Comparison of ENCODE assay signal across 18 cellular contexts in genomic region chr11:69983897-69984438, GRCh38.
DNase-seq lines count a peak whose midpoint lies in the region; ATAC-seq, FAIRE-seq and TF ChIP-seq lines count a peak whose summit lies in the region.
"Had no signal": no experiment of that assay in that cellular context is flagged by ENCODE, and none has a peak within 500 bp of the region (broad histone marks: within the 10 kb centered on the region; RNA-seq: fewer than 3 reads in every experiment).

No MANE protein-coding gene starts in this region.

- ATAC-seq in WTC11: no peak
- no peak for ATAC-seq in thoracic aorta (ENCODE audit: insufficient number of reproducible peaks, low FRiP score, low read depth)
- no peak for ATAC-seq in HG02798 (IDR thresholded peaks at IDR 0.05; ENCODE audit: poor library complexity, unreplicated experiment)

- no peak for FAIRE-seq in H54 (lab: Jason Lieb, UNC)
- FAIRE-seq: HTR-8/SVneo had no signal

- DNase-seq in WTC11 (ENCODE audit: low spot score) (no peak), thoracic aorta (ENCODE audit: low spot score) (no peak), H54 (ENCODE audit: insufficient read length, low spot score) (no peak), GM19238 (ENCODE audit: insufficient read length, low spot score) (no peak)
- no peak for DNase-seq in effector CD4-positive, alpha-beta T cell
- DNase-seq: BE2C; CD8-positive, alpha-beta memory T cell; DND-41; GF-D8; NCI-H1417; NCI-H1930; NCI-H2171 treated with DMSO at 0.1 percent for 48 hours; NCI-H510A treated with DMSO at 0.1 percent for 48 hours had no signal

- POLR2A ChIA-PET in WTC11 (lab: Charles Lee): no interaction called here

- H3K9ac ChIP-seq in HUES48 (ENCODE audit: low read depth, low read length) (no peak overlapping the region), iPS-18a (ENCODE audit: low read length) (no peak overlapping the region)
- H3K9ac ChIP-seq: KMS-11 had no signal

- CTCF ChIA-PET in WTC11 (lab: Charles Lee): interaction anchor here (0.5 to 2.9 kb wide), 10 partner anchors 17 to 208 kb away, joined by 3 to 9 read pairs (median 6); no protein-coding TSS in a partner anchor

- TF ChIP-seq CTCF in WTC11 (IDR thresholded peaks at IDR 0.05) (no peak), thoracic aorta (IDR thresholded peaks at IDR 0.05) (no peak)

- H3K27ac Mint-ChIP-seq in WTC11: no peak overlapping the region
- H3K27ac Mint-ChIP-seq: CD8-positive, alpha-beta memory T cell had no signal

- H3K4me1 Mint-ChIP-seq in WTC11: peaks cover 54% of the 10 kb centered on the region
- H3K4me1 Mint-ChIP-seq: CD8-positive, alpha-beta memory T cell had no signal

- peaks cover 59% of the 10 kb centered on the region for H3K27me3 Mint-ChIP-seq in WTC11 (ENCODE audit: low read depth)

- H3K27me3 ChIP-seq in HUES48 (ENCODE audit: control insufficient read depth, insufficient read depth, low read length): peaks cover 60% of the 10 kb centered on the region
- H3K27me3 ChIP-seq in iPS-18a (ENCODE audit: control insufficient read depth, insufficient read depth, low read length): peaks cover 59% of the 10 kb centered on the region
- H3K27me3 ChIP-seq in thoracic aorta (replicated peaks; ENCODE audit: insufficient read depth): no peaks in the 10 kb centered on the region

- H3K27ac ChIP-seq in HUES48 (ENCODE audit: low read depth, low read length) (no peak overlapping the region), iPS-18a (ENCODE audit: low read length) (no peak overlapping the region), thoracic aorta (peak overlapping the region; percentile 92 to 96)
- H3K27ac ChIP-seq: KMS-11 had no signal

- TF ChIP-seq POLR2A in H54 (IDR thresholded peaks at IDR 0.05; ENCODE audit: low read depth, low read length): no peak

- no peaks in the 10 kb centered on the region for H3K9me3 Mint-ChIP-seq in WTC11
- H3K9me3 Mint-ChIP-seq: CD8-positive, alpha-beta memory T cell had no signal

- H3K36me3 ChIP-seq in HUES48 (ENCODE audit: control insufficient read depth, insufficient read depth, low read length) (no peaks in the 10 kb centered on the region), iPS-18a (ENCODE audit: control insufficient read depth, low read depth, low read length) (no peaks in the 10 kb centered on the region), thoracic aorta (no peaks in the 10 kb centered on the region)
- H3K36me3 ChIP-seq: BE2C had no signal

- H3K4me3 Mint-ChIP-seq in WTC11: peak overlapping the region; percentile 64
- H3K4me3 Mint-ChIP-seq: CD8-positive, alpha-beta memory T cell had no signal

- no peaks in the 10 kb centered on the region for H3K36me3 Mint-ChIP-seq in WTC11
- H3K36me3 Mint-ChIP-seq: CD8-positive, alpha-beta memory T cell had no signal

- H3K9me3 ChIP-seq in HUES48 (ENCODE audit: control insufficient read depth, insufficient read depth, low read length) (no peaks in the 10 kb centered on the region), iPS-18a (ENCODE audit: control insufficient read depth, low read depth, low read length) (no peaks in the 10 kb centered on the region), thoracic aorta (no peaks in the 10 kb centered on the region)
- H3K9me3 ChIP-seq: BE2C had no signal

- H3K4me3 ChIP-seq in HUES48 (ENCODE audit: low read depth, low read length) (0 out of 2 replicates have a peak overlapping the region, but pooled peaks have one; percentile 64), iPS-18a (ENCODE audit: low read length) (peak overlapping the region; percentile 51), thoracic aorta (peak overlapping the region; percentile 38)

- H3K4me1 ChIP-seq in HUES48 (ENCODE audit: control insufficient read depth, insufficient read depth, low read length): peaks cover 38% of the 10 kb centered on the region
- H3K4me1 ChIP-seq in iPS-18a (ENCODE audit: control insufficient read depth, low read depth, low read length): peaks cover 30% of the 10 kb centered on the region
- H3K4me1 ChIP-seq in thoracic aorta (ENCODE audit: control insufficient read depth in 1 of 2, low read depth in 2 of 2): peaks cover 40 to 92% of the 10 kb centered on the region in 2 donors

TF ChIP-seq in WTC11, 78 proteins besides CTCF, POLR2A, EP300 and RAD21:
- TF ChIP-seq USF1 (CRISPR knock-in tag; IDR thresholded peaks at IDR 0.05): no peak
- no peak for TF ChIP-seq CDX4 (CRISPR knock-in tag; IDR thresholded peaks at IDR 0.05; ENCODE audit: borderline replicate concordance)
- no peak for TF ChIP-seq ZNF121 (CRISPR knock-in tag; IDR thresholded peaks at IDR 0.05)
- no peak for TF ChIP-seq MAX (CRISPR knock-in tag; IDR thresholded peaks at IDR 0.05)
TF ChIP-seq in WTC11: peak in this region for 0.

Comparison
In these comparisons a context has a peak if more than half of its experiments do, and no peak if none do; other contexts are left out.
1. H3K27ac ChIP-seq: peak in thoracic aorta (2 of 2); none in HUES48 (single experiment) and iPS-18a (single experiment).
2. Peak in every context shown above with its lines, with median percentiles within 50 percentile points of each other: H3K4me3 ChIP-seq.